ENCODE assay signal across 21 cellular contexts in the genomic region with DNA sequence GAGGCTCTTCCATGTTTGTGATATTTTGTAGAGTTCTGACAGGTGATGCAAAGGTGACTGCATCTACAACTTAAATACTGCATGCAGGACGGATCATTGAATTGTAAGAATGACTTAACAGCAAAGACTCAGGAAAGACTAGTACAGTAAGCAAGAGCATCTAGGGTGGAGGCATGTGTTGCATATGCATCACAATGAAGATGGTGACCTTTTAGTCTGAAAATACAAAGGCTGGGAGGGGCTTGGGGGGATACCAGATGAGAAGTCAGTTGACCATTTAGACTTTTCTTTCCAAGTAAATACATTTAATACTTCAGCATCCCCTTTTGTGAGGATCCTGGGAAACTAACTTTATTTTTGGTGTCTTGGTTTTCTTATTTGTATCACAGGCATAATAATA.
DNase-seq lines count a peak whose midpoint lies in the region; ATAC-seq, FAIRE-seq and TF ChIP-seq lines count a peak whose summit lies in the region.
"Had no signal": no experiment of that assay in that cellular context is flagged by ENCODE, and none has a peak within 500 bp of the region (broad histone marks: within the 10 kb centered on the region; RNA-seq: fewer than 3 reads in every experiment).

No MANE protein-coding gene starts in this region.

- H3K36me3 ChIP-seq in H7 (replicated peaks; ENCODE audit: control insufficient read depth, insufficient read depth, low read length) (no peaks in the 10 kb centered on the region), H1 (ENCODE audit: control insufficient read depth in 2 of 4, insufficient read depth in 4 of 4, low read length in 3 of 4) (no peaks in the 10 kb centered on the region)
- H3K36me3 ChIP-seq: BE2C; BLaER1 treated with 17β-estradiol and CSF1 and Interleukin-3, amounts not matched to agents 10 nM and 100 nM; HAP-1 had no signal

- DNase-seq in D721Med (ENCODE audit: insufficient read length, low spot score) (no peak), H7 (peak; percentile 22), H1 (ENCODE audit: low read depth in 1 of 2, low spot score in 2 of 2) (no peak), iPS-NIHi7 (ENCODE audit: extremely low spot score) (peak; percentile 21)
- DNase-seq: AML-193; BE2C; CD4-positive, alpha-beta T cell; CD8-positive, alpha-beta memory T cell; DMS53; DMS79 treated with DMSO at 0.1 percent for 48 hours; HFFc6 had no signal

- H2AFZ ChIP-seq in H1 (ENCODE audit: low read length) = no peak overlapping the region

- H3K4me3 ChIP-seq in H7 (ENCODE audit: insufficient read depth, low read depth, low read length) (no peak overlapping the region), H1 (ENCODE audit: extremely low read depth in 1 of 4, insufficient read depth in 2 of 4, low read depth in 3 of 4, low read length in 4 of 4) (no peak overlapping the region)
- H3K4me3 ChIP-seq: BLaER1 treated with 17β-estradiol and CSF1 and Interleukin-3, amounts not matched to agents 10 nM and 100 nM; HAP-1 had no signal

- H3K4me1 ChIP-seq in H1 (replicated peaks in 1 of 4; ENCODE audit: control insufficient read depth in 3 of 4, insufficient read depth in 4 of 4, low read length in 3 of 4) = no peaks in the 10 kb centered on the region; a peak in 2 of 7 replicates
- H3K4me1 ChIP-seq: BE2C; BLaER1 treated with 17β-estradiol and CSF1 and Interleukin-3, amounts not matched to agents 10 nM and 100 nM; HAP-1 had no signal

- no peak overlapping the region for H3K27ac ChIP-seq in H1 (ENCODE audit: low read depth, low read length)
- H3K27ac ChIP-seq: 22Rv1; BLaER1 treated with 17β-estradiol and CSF1 and Interleukin-3, amounts not matched to agents 10 nM and 100 nM had no signal

- H2AK5ac ChIP-seq in H1 (ENCODE audit: low read depth, low read length) = no peak overlapping the region

- no peak overlapping the region for H4K8ac ChIP-seq in H1 (ENCODE audit: extremely low read depth, insufficient read depth, low read length)

- ATAC-seq in GM18867 (IDR thresholded peaks at IDR 0.05; ENCODE audit: unreplicated experiment) (no peak), GM19395 (IDR thresholded peaks at IDR 0.05; ENCODE audit: unreplicated experiment) (no peak), HG03039 (IDR thresholded peaks at IDR 0.05; ENCODE audit: unreplicated experiment) (no peak)

- H3K18ac ChIP-seq in H1 (ENCODE audit: extremely low read depth, low read length) = no peak overlapping the region

- peak; percentile 48 for FAIRE-seq in D721Med (lab: Jason Lieb, UNC)
- no peak for FAIRE-seq in H1 (lab: Jason Lieb, UNC)
- FAIRE-seq: A204.1, G401.6, GM12892, GM19239 had no signal

- no peak for TF ChIP-seq RAD21 in H1 (IDR thresholded peaks at IDR 0.05 in 1 of 2, conservative IDR thresholded peaks at IDR 0.05 in 1 of 2; ENCODE audit: low read depth in 2 of 2, low read length in 2 of 2)

- no peak overlapping the region for H4K91ac ChIP-seq in H1 (replicated peaks; ENCODE audit: insufficient read length, low read length)

- H2BK15ac ChIP-seq in H1 (ENCODE audit: low read length) = no peak overlapping the region

- no peaks in the 10 kb centered on the region; the same call in 1 of the 2 replicates for H3K23me2 ChIP-seq in H1 (ENCODE audit: low read depth, low read length)

- H3K9ac ChIP-seq in H1 (replicated peaks in 1 of 4; ENCODE audit: extremely low read depth in 1 of 4, low read depth in 3 of 4, low read length in 3 of 4) = no peak overlapping the region
- H3K9ac ChIP-seq: BLaER1 treated with 17β-estradiol and CSF1 and Interleukin-3, amounts not matched to agents 10 nM and 100 nM had no signal

- no peak for TF ChIP-seq CTCF in D721Med (IDR thresholded peaks at IDR 0.05; ENCODE audit: insufficient read depth, missing control alignments)
- no peak for TF ChIP-seq CTCF in H1 (IDR thresholded peaks at IDR 0.05; ENCODE audit: control extremely low read depth in 1 of 3, insufficient read depth in 1 of 3, low read depth in 1 of 3, low read length in 3 of 3)

- H3K14ac ChIP-seq in H1 (ENCODE audit: insufficient read length) = no peak overlapping the region

- H4K5ac ChIP-seq in H1 (ENCODE audit: insufficient read length, low read depth, low read length) = no peak overlapping the region

- no peaks in the 10 kb centered on the region for H3K79me2 ChIP-seq in H1 (ENCODE audit: control insufficient read depth in 1 of 2, insufficient read depth in 2 of 2, low read length in 2 of 2)

- H2BK12ac ChIP-seq in H1 (ENCODE audit: low read depth, low read length) = no peak overlapping the region

- CTCF ChIA-PET in H1 (lab: Charles Lee; ENCODE audit: partially characterized antibody) = interaction anchor here (1.2 kb wide), 1 partner anchor 16 kb away, joined by 4 read pairs; no protein-coding TSS in a partner anchor

- 0 out of 4 replicates have a peak overlapping the region, but pooled peaks of 1 of the 2 experiments have one; percentile 30 for H3K4me2 ChIP-seq in H1 (ENCODE audit: insufficient read depth in 1 of 2, low read depth in 2 of 2, low read length in 2 of 2)
- H3K4me2 ChIP-seq: BLaER1 treated with 17β-estradiol and CSF1 and Interleukin-3, amounts not matched to agents 10 nM and 100 nM had no signal

- no peak overlapping the region for H3K4ac ChIP-seq in H1 (replicated peaks; ENCODE audit: insufficient read length, low read depth, low read length)

- POLR2A ChIA-PET in H1 (lab: Charles Lee; ENCODE audit: partially characterized antibody) = no interaction called here

- H3K79me1 ChIP-seq in H1 (ENCODE audit: low read depth, low read length) = no peaks in the 10 kb centered on the region

- no peaks in the 10 kb centered on the region for H4K20me1 ChIP-seq in H1 (replicated peaks in 1 of 2; ENCODE audit: control insufficient read depth in 1 of 2, insufficient read depth in 2 of 2, low read length in 2 of 2)
- H4K20me1 ChIP-seq: BLaER1 treated with 17β-estradiol and CSF1 and Interleukin-3, amounts not matched to agents 10 nM and 100 nM had no signal

- H3K23ac ChIP-seq in H1 (ENCODE audit: insufficient read length) = no peak overlapping the region

- 63% methylated on average over 1 of the region's 1 CpG; no CpG with 5 or more reads in 1 of the 2 experiments for WGBS in H1 (ENCODE audit: extremely low coverage in 1 of 2, insufficient coverage in 1 of 2, insufficient read length in 1 of 2, insufficient replicate concordance in 2 of 2, low coverage in 1 of 2, low lambda C conversion rate in 2 of 2, missing lambda C conversion rate in 1 of 2), 2 experiments

- no peak overlapping the region for H2BK20ac ChIP-seq in H1 (ENCODE audit: low read length)

- no peak overlapping the region for H2BK120ac ChIP-seq in H1 (replicated peaks; ENCODE audit: low read depth, low read length)

- no peak overlapping the region for H3K56ac ChIP-seq in H1 (replicated peaks; ENCODE audit: insufficient read length, low read depth, low read length)

- H3K27me3 ChIP-seq in H7 (ENCODE audit: control insufficient read depth, insufficient read depth, low read length) (no peaks in the 10 kb centered on the region), H1 (replicated peaks in 1 of 4; ENCODE audit: control insufficient read depth in 3 of 4, extremely low read depth in 1 of 4, insufficient read depth in 3 of 4, low read length in 3 of 4) (no peaks in the 10 kb centered on the region)
- H3K27me3 ChIP-seq: BLaER1 treated with 17β-estradiol and CSF1 and Interleukin-3, amounts not matched to agents 10 nM and 100 nM had no signal

- no peak for TF ChIP-seq EP300 in H1 (IDR thresholded peaks at IDR 0.05; ENCODE audit: borderline replicate concordance in 1 of 2, low read depth in 2 of 2, low read length in 2 of 2)

- no peaks in the 10 kb centered on the region for H3K9me3 ChIP-seq in H1 (ENCODE audit: insufficient read depth in 2 of 2, low read depth in 1 of 2, low read length in 1 of 2)
- H3K9me3 ChIP-seq: BE2C; BLaER1 treated with 17β-estradiol and CSF1 and Interleukin-3, amounts not matched to agents 10 nM and 100 nM; HAP-1 had no signal

- H2BK5ac ChIP-seq in H1 (ENCODE audit: low read depth, low read length) = no peak overlapping the region

- no peak for TF ChIP-seq POLR2A in H1 (IDR thresholded peaks at IDR 0.05; ENCODE audit: control extremely low read depth in 1 of 2, low read depth in 2 of 2, low read length in 2 of 2)

TF ChIP-seq in H1, 55 proteins besides CTCF, POLR2A, EP300 and RAD21 (continues in another document):
- no peak for TF ChIP-seq KDM1A (IDR thresholded peaks at IDR 0.05; ENCODE audit: borderline replicate concordance, low read length)

Comparison
In these comparisons a context has a peak if more than half of its experiments do, and no peak if none do; other contexts are left out.
1. DNase-seq: peak in H7 (single experiment) and iPS-NIHi7 (single experiment); none in D721Med (single experiment) and H1 (0 of 2).